ENCODE assay signal across 8 cellular contexts in genomic region chr15:40092416-40093223, GRCh38. TPM values are rescaled to one million over a fixed set of nuclear protein-coding genes. Genes with fewer than 3 reads are reported as not detected.
A peak's percentile ranks its signal among the peaks of the same experiment; 100 is the strongest.
DNase-seq lines count a peak whose midpoint lies in the region; ATAC-seq and TF ChIP-seq lines count a peak whose summit lies in the region.

No MANE protein-coding gene starts in this region.

- no peak for TF ChIP-seq EP300 in ovary (IDR thresholded peaks at IDR 0.05)

- intact Hi-C loops in ovary (cut with DNase I) (no loop called here), natural killer cell (cut with micrococcal nuclease) (no loop called here)

- H3K4me1 ChIP-seq in GM23248 (ENCODE audit: insufficient read depth): peaks cover 35% of the 10 kb centered on the region
- H3K4me1 ChIP-seq in ovary (ENCODE audit: insufficient read depth): peaks cover 55% of the 10 kb centered on the region

- ATAC-seq in GM21717 (IDR thresholded peaks at IDR 0.05; ENCODE audit: unreplicated experiment) (no peak), natural killer cell (no peak), HG02759 (IDR thresholded peaks at IDR 0.05; ENCODE audit: unreplicated experiment) (no peak)

- H3K4me1 Mint-ChIP-seq in endothelial cell (ENCODE audit: unreplicated experiment): peaks cover 88% of the 10 kb centered on the region
- H3K4me1 Mint-ChIP-seq in natural killer cell: no peaks in the 10 kb centered on the region

- no peaks in the 10 kb centered on the region for H3K79me2 ChIP-seq in GM23248 (ENCODE audit: insufficient read depth)

- H3K27me3 Mint-ChIP-seq in endothelial cell (ENCODE audit: unreplicated experiment) (peaks cover 7% of the 10 kb centered on the region), natural killer cell (ENCODE audit: low read depth in 2 of 2) (no peaks in the 10 kb centered on the region)

- WGBS in GM23248 (ENCODE audit: low coverage in 1 of 2, low lambda C conversion rate in 2 of 2, missing lambda C conversion rate in 2 of 2), 2 experiments: 14 to 17% methylated on average over 11 to 12 of the region's 12 CpGs
- 6 to 9% (median 9%) methylated on average over 12 of the region's 12 CpGs for WGBS in ovary, 3 donors

- no peaks in the 10 kb centered on the region for H4K20me1 ChIP-seq in GM23248 (ENCODE audit: insufficient read depth)

- peak; percentile 10 for TF ChIP-seq POLR2A in ovary (IDR thresholded peaks at IDR 0.05)

- H3F3A ChIP-seq in GM23248 (ENCODE audit: insufficient read depth): peaks cover 4% of the 10 kb centered on the region; the same call in 1 of the 2 replicates

- H3K4me3 Mint-ChIP-seq in endothelial cell (ENCODE audit: unreplicated experiment) (peak overlapping the region; percentile 58), natural killer cell (no peak overlapping the region)

- H3K36me3 Mint-ChIP-seq in endothelial cell (ENCODE audit: low read depth, unreplicated experiment) (peaks cover 52% of the 10 kb centered on the region), natural killer cell (no peaks in the 10 kb centered on the region)

- H3K36me3 ChIP-seq in GM23248 (ENCODE audit: low read depth) (no peaks in the 10 kb centered on the region), ovary (no peaks in the 10 kb centered on the region)

- H3K4me2 ChIP-seq in GM23248 (ENCODE audit: unreplicated experiment): peak overlapping the region; percentile 37

- H3K27ac ChIP-seq in GM23248: peak overlapping the region; percentile 51
- H3K27ac ChIP-seq in ovary: peak overlapping the region; percentile 60 to 84

- peak overlapping the region; percentile 74 for H3K27ac Mint-ChIP-seq in endothelial cell (ENCODE audit: unreplicated experiment)
- no peak overlapping the region for H3K27ac Mint-ChIP-seq in natural killer cell

- H2AFZ ChIP-seq in GM23248: peak overlapping the region; percentile 9; the same call in 1 of the 2 replicates

- TF ChIP-seq CTCF in endothelial cell (IDR thresholded peaks at IDR 0.05; ENCODE audit: unreplicated experiment) (no peak), ovary (IDR thresholded peaks at IDR 0.05) (no peak), natural killer cell (IDR thresholded peaks at IDR 0.05) (no peak)

- in situ Hi-C loops in GM23248 (cut with MboI): no loop called here

- DNase-seq in GM23248 (peak; percentile 74), NCI-H524 (lab: John Stamatoyannopoulos, UW) (peak; percentile 85 to 91), endothelial cell (ENCODE audit: low spot score) (no peak), ovary (peak; percentile 87 to 91 (median 87)), pons (ENCODE audit: low spot score) (no peak), natural killer cell (no peak)

- H3K4me3 ChIP-seq in GM23248 (no peak overlapping the region), ovary (no peak overlapping the region)

- H3K9me3 Mint-ChIP-seq in endothelial cell (ENCODE audit: unreplicated experiment): no peaks in the 10 kb centered on the region
- H3K9me3 Mint-ChIP-seq in natural killer cell: no peaks in the 10 kb centered on the region

- no peaks in the 10 kb centered on the region for H3K27me3 ChIP-seq in GM23248 (replicated peaks; ENCODE audit: insufficient read depth)
- no peaks in the 10 kb centered on the region for H3K27me3 ChIP-seq in ovary

- H3K9ac ChIP-seq in GM23248: peak overlapping the region; percentile 11; the same call in 1 of the 2 replicates

- H3K9me2 ChIP-seq in GM23248 (ENCODE audit: insufficient read depth): no peaks in the 10 kb centered on the region

- H3K9me3 ChIP-seq in GM23248 (ENCODE audit: low read depth): no peaks in the 10 kb centered on the region
- no peaks in the 10 kb centered on the region for H3K9me3 ChIP-seq in ovary

RNA-seq across cellular contexts. Expression of gene BMF, which starts 16.1 kb away (rescaled TPM):
- 1.1 and 2.7 TPM in 2 replicates for total RNA-seq in GM23248 (2014; rRNA removed; shearing (Covaris generic))
- polyA plus RNA-seq in GM23248 (2016; fragmentation: Nextera tagmentation; extraction: Ambion mirVana) (0.40 and 0.41 TPM in 2 replicates), ovary (10 to 100 TPM; 12.7 to 14.3 TPM)
- total RNA-seq in endothelial cell (ENCODE audit: unreplicated experiment) (153 TPM), ovary (10 to 100 TPM in 6 of 7 donors, 1 to 10 TPM in 1; 5.7 to 26.5 (median 20.3) TPM), natural killer cell (10 to 100 TPM in 1 of 3 donors, 1 to 10 TPM in 2; 7.6 to 10.5 (median 9.8) TPM)

RNA-seq across cellular contexts. Expression of gene SRP14, which starts 53.6 kb away (rescaled TPM):
- 257 and 282 TPM in 2 replicates for total RNA-seq in GM23248 (2014; rRNA removed; shearing (Covaris generic))
- polyA plus RNA-seq in GM23248 (2016; fragmentation: Nextera tagmentation; extraction: Ambion mirVana) (789 and 796 TPM in 2 replicates), ovary (100 to 1,000 TPM; 444 to 451 TPM)
- total RNA-seq in endothelial cell (ENCODE audit: unreplicated experiment) (235 TPM), ovary (100 to 1,000 TPM; 155 to 226 (median 205) TPM), natural killer cell (100 to 1,000 TPM; 126 to 143 (median 127) TPM)

Comparison
In these comparisons a context has a peak if more than half of its experiments do, and no peak if none do; other contexts are left out.
1. DNase-seq: peak in GM23248 (single experiment), NCI-H524 (2 of 2) and ovary (5 of 5); none in endothelial cell (single experiment), pons (single experiment) and natural killer cell (single experiment).